In genomic region chr9:89664896-89665329, GRCh38 we compare ENCODE assay signal across 15 cellular contexts.
A peak's percentile ranks its signal among the peaks of the same experiment; 100 is the strongest.
DNase-seq lines count a peak whose midpoint lies in the region; ATAC-seq and TF ChIP-seq lines count a peak whose summit lies in the region.
"Had no signal": no experiment of that assay in that cellular context is flagged by ENCODE, and none has a peak within 500 bp of the region (broad histone marks: within the 10 kb centered on the region; RNA-seq: fewer than 3 reads in every experiment).

No MANE protein-coding gene starts in this region.

- H3K79me2 ChIP-seq in GM23338 (replicated peaks; ENCODE audit: insufficient read depth), result no peaks in the 10 kb centered on the region
- no peaks in the 10 kb centered on the region for H3K79me2 ChIP-seq in hepatocyte

- WGBS in hepatocyte (ENCODE audit: low lambda C conversion rate, missing lambda C conversion rate), result 62% methylated on average over 13 of the region's 13 CpGs

- H3K27ac ChIP-seq in GM23338 (ENCODE audit: low read depth), result no peak overlapping the region
- peak overlapping the region; percentile 75 for H3K27ac ChIP-seq in hepatocyte
- H3K27ac ChIP-seq in WERI-Rb-1, result no peak overlapping the region
- H3K27ac ChIP-seq: SJCRH30 had no signal

- H4K20me1 ChIP-seq in GM23338 (replicated peaks; ENCODE audit: insufficient read depth) (no peaks in the 10 kb centered on the region), hepatocyte (ENCODE audit: insufficient read depth, poor library complexity, severe bottlenecking) (no peaks in the 10 kb centered on the region)

- H3K36me3 ChIP-seq in GM23338 (ENCODE audit: insufficient read depth) (no peaks in the 10 kb centered on the region), hepatocyte (replicated peaks; ENCODE audit: insufficient read depth, low read depth) (no peaks in the 10 kb centered on the region), WERI-Rb-1 (no peaks in the 10 kb centered on the region)
- H3K36me3 ChIP-seq: SJCRH30 had no signal

- no peak for TF ChIP-seq CTCF in GM23338 (conservative IDR thresholded peaks at IDR 0.05; ENCODE audit: low read depth in 2 of 2)
- no peak for TF ChIP-seq CTCF in hepatocyte (IDR thresholded peaks at IDR 0.05; ENCODE audit: poor library complexity)
- TF ChIP-seq CTCF in progenitor cell of endocrine pancreas (IDR thresholded peaks at IDR 0.05; ENCODE audit: unreplicated experiment), result no peak
- no peak for TF ChIP-seq CTCF in WERI-Rb-1 (IDR thresholded peaks at IDR 0.05; ENCODE audit: low read depth, low read length)

- H3K4me1 Mint-ChIP-seq in GM23338 (peaks cover 43% of the 10 kb centered on the region), progenitor cell of endocrine pancreas (ENCODE audit: low read depth) (peaks cover 44% of the 10 kb centered on the region)

- no peaks in the 10 kb centered on the region for H3K36me3 Mint-ChIP-seq in GM23338 (ENCODE audit: low read depth)
- H3K36me3 Mint-ChIP-seq in progenitor cell of endocrine pancreas (ENCODE audit: insufficient read depth), result no peaks in the 10 kb centered on the region

- H2AFZ ChIP-seq in GM23338 (peak overlapping the region; percentile 72; the same call in 1 of the 2 replicates), hepatocyte (no peak overlapping the region)

- H3K9me2 ChIP-seq in GM23338 (ENCODE audit: insufficient read depth), result peaks cover 12% of the 10 kb centered on the region; the same call in 1 of the 2 replicates
- H3K9me2 ChIP-seq in hepatocyte (replicated peaks; ENCODE audit: insufficient read depth), result no peaks in the 10 kb centered on the region

- ATAC-seq in GM23338 (no peak), HG03354 (IDR thresholded peaks at IDR 0.05; ENCODE audit: poor library complexity, severe bottlenecking, unreplicated experiment) (no peak)

- H3K27me3 ChIP-seq in GM23338 (ENCODE audit: insufficient read depth) (no peaks in the 10 kb centered on the region), hepatocyte (no peaks in the 10 kb centered on the region), WERI-Rb-1 (ENCODE audit: insufficient read depth, low read depth, severe bottlenecking) (no peaks in the 10 kb centered on the region)
- H3K27me3 ChIP-seq: SJCRH30 had no signal

- no peak overlapping the region for H3K4me3 Mint-ChIP-seq in GM23338
- H3K4me3 Mint-ChIP-seq in progenitor cell of endocrine pancreas (ENCODE audit: low read depth), result no peak overlapping the region
- H3K4me3 Mint-ChIP-seq: activated T-cell treated with anti-CD3 and anti-CD28 coated beads, Interleukin-2, amount 50 U/mL, for 24 hours; CD4-positive, alpha-beta T cell; stimulated activated naive CD8-positive, alpha-beta T cell treated with anti-CD3 and anti-CD28 coated beads, Interleukin-15, Interleukin-2, amounts not matched to agents 100 ng/mL and 50 ng/mL, for 24 hours had no signal

- DNase-seq in GM23338 (ENCODE audit: low spot score) (peak; percentile 32), NCI-H526 (lab: John Stamatoyannopoulos, UW) (peak; percentile 90 to 93), hepatocyte (ENCODE audit: low spot score) (peak; percentile 78), progenitor cell of endocrine pancreas (ENCODE audit: low spot score, unreplicated experiment) (no peak), WERI-Rb-1 (no peak), NOMO-1 treated with dmso at 0.1 percent for 144 hours (lab: John Stamatoyannopoulos, UW; ENCODE audit: unreplicated experiment) (no peak), amygdala (lab: John Stamatoyannopoulos, UW) (no peak)
- DNase-seq: activated CD4-positive, CD25-positive, alpha-beta regulatory T cell; activated T-cell treated with anti-CD3 and anti-CD28 coated beads, Interleukin-2, amount 50 U/mL, for 24 hours; CD4-positive, alpha-beta T cell; NCI-H2171; SJCRH30; stimulated activated CD4-positive, alpha-beta T cell treated with anti-CD3 and anti-CD28 coated beads, Interleukin-2, amount 100 ng/mL, for 48 hours had no signal

- H3F3A ChIP-seq in GM23338 (replicated peaks; ENCODE audit: low read depth), result no peaks in the 10 kb centered on the region

- peaks cover 11% of the 10 kb centered on the region for H3K4me1 ChIP-seq in GM23338 (ENCODE audit: insufficient read depth)
- H3K4me1 ChIP-seq in hepatocyte (ENCODE audit: insufficient read depth), result peaks cover 56% of the 10 kb centered on the region

- no peaks in the 10 kb centered on the region for H3K9me3 Mint-ChIP-seq in GM23338
- no peaks in the 10 kb centered on the region for H3K9me3 Mint-ChIP-seq in progenitor cell of endocrine pancreas (ENCODE audit: low read depth)
- H3K9me3 Mint-ChIP-seq: activated T-cell treated with anti-CD3 and anti-CD28 coated beads, Interleukin-2, amount 50 U/mL, for 24 hours; CD4-positive, alpha-beta T cell; stimulated activated naive CD8-positive, alpha-beta T cell treated with anti-CD3 and anti-CD28 coated beads, Interleukin-15, Interleukin-2, amounts not matched to agents 100 ng/mL and 50 ng/mL, for 24 hours had no signal

- H3K4me3 ChIP-seq in GM23338 (no peak overlapping the region), hepatocyte (no peak overlapping the region), WERI-Rb-1 (ENCODE audit: low read depth, low read length) (no peak overlapping the region)
- H3K4me3 ChIP-seq: SJCRH30 had no signal

- H3K27ac Mint-ChIP-seq in GM23338 (no peak overlapping the region), progenitor cell of endocrine pancreas (peak overlapping the region; percentile 59)
- H3K27ac Mint-ChIP-seq: activated T-cell treated with anti-CD3 and anti-CD28 coated beads, Interleukin-2, amount 50 U/mL, for 24 hours; CD4-positive, alpha-beta T cell; stimulated activated naive CD8-positive, alpha-beta T cell treated with anti-CD3 and anti-CD28 coated beads, Interleukin-15, Interleukin-2, amounts not matched to agents 100 ng/mL and 50 ng/mL, for 24 hours had no signal

- H3K9me3 ChIP-seq in hepatocyte (ENCODE audit: low read depth) (no peaks in the 10 kb centered on the region), WERI-Rb-1 (ENCODE audit: severe bottlenecking) (no peaks in the 10 kb centered on the region)
- H3K9me3 ChIP-seq: SJCRH30 had no signal

- H3K27me3 Mint-ChIP-seq in GM23338 (ENCODE audit: insufficient read depth, low read depth, poor library complexity), result peaks cover 11% of the 10 kb centered on the region
- peaks cover 19% of the 10 kb centered on the region for H3K27me3 Mint-ChIP-seq in progenitor cell of endocrine pancreas

- H3K4me2 ChIP-seq in GM23338, result no peak overlapping the region
- H3K4me2 ChIP-seq in hepatocyte, result peak overlapping the region; percentile 25

TF ChIP-seq in GM23338, 12 proteins besides CTCF, POLR2A, EP300 and RAD21 (continues in another document):
- no peak for TF ChIP-seq POLR2AphosphoS5 (IDR thresholded peaks at IDR 0.05; ENCODE audit: low read depth)
- TF ChIP-seq CREB1 (CRISPR knock-in tag; IDR thresholded peaks at IDR 0.05; ENCODE audit: low read depth), result no peak
- TF ChIP-seq ZNF331 (CRISPR knock-in tag; IDR thresholded peaks at IDR 0.05; ENCODE audit: low read depth), result no peak

Comparison
In these comparisons a context has a peak if more than half of its experiments do, and no peak if none do; other contexts are left out.
1. DNase-seq: peak in GM23338 (single experiment), NCI-H526 (2 of 2) and hepatocyte (single experiment); none in progenitor cell of endocrine pancreas (single experiment), WERI-Rb-1 (single experiment), NOMO-1 treated with dmso at 0.1 percent for 144 hours (single experiment) and amygdala (0 of 56).